ENCODE assay signal across 1 cellular context in the genomic region with DNA sequence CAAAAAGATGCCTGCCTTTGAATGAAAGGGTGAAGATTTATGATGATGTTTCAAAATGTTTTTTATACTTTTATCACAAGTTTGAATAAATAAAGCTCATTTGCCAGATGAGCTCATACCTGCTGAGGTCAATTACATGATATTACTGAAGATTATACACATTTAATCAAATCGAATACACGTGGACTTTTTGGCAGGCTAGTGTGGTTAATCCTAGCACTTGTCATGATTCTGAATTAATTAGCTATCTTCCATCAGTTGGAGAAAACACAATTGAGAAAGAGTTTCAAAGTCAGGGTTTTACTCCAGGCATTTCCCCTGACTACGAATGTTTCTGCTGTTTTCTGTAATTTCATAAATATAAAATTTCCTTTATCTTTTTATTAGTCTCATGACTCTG.
TF ChIP-seq lines count a peak whose summit lies in the region.

No MANE protein-coding gene starts in this region.

TF ChIP-seq in GM23338, 12 proteins besides CTCF, POLR2A, EP300 and RAD21 (continued from another document):
- TF ChIP-seq REST (IDR thresholded peaks at IDR 0.05; ENCODE audit: unreplicated experiment) (no peak), ZNF114 (CRISPR knock-in tag; IDR thresholded peaks at IDR 0.05) (no peak), CREB1 (CRISPR knock-in tag; IDR thresholded peaks at IDR 0.05; ENCODE audit: low read depth) (no peak), EZH2 (IDR thresholded peaks at IDR 0.05; ENCODE audit: low read depth, unreplicated experiment) (no peak), EZH2phosphoT487 (IDR thresholded peaks at IDR 0.05; ENCODE audit: unreplicated experiment) (no peak)
